ENCODE assay signal across 1 cellular context in the genomic region with DNA sequence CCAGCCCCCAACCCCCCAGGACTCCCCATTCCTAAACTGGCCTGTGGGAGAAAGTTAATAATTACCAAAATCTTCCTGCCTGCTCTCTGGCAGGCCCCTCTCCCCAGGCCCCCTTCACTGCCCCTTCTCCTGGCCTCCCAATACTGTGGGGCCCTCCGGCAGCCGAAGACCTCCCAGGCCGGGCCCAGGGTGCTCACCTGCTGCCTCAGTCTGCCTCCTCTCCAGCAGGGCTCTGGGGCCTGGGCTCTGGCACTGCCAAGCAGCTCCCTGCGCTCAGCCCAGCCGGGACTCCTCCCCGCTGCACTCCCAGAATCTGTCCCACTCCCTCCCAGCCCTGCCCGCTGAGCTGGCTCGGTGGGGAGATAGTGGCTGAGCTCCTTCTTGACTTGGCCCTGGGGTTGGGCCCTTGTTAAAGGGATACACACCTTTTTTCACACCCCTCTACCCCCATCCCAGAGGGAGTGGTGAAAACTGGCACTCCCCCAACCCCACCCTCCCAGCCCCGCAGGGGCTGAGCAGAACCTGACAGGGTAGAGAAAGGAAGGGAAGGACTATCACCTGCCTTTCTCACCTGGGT.
TF ChIP-seq lines count a peak whose summit lies in the region.

A gene with protein sequence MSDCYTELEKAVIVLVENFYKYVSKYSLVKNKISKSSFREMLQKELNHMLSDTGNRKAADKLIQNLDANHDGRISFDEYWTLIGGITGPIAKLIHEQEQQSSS (minus strand): TSS at position 383 of the 577 bp plus-strand sequence. CDS start 4,986 bp downstream, outside the sequence.

TF ChIP-seq in HepG2, 621 proteins besides CTCF, POLR2A, EP300 and RAD21 (continued from another document and continues in another):
- TF ChIP-seq, protein P1, sequence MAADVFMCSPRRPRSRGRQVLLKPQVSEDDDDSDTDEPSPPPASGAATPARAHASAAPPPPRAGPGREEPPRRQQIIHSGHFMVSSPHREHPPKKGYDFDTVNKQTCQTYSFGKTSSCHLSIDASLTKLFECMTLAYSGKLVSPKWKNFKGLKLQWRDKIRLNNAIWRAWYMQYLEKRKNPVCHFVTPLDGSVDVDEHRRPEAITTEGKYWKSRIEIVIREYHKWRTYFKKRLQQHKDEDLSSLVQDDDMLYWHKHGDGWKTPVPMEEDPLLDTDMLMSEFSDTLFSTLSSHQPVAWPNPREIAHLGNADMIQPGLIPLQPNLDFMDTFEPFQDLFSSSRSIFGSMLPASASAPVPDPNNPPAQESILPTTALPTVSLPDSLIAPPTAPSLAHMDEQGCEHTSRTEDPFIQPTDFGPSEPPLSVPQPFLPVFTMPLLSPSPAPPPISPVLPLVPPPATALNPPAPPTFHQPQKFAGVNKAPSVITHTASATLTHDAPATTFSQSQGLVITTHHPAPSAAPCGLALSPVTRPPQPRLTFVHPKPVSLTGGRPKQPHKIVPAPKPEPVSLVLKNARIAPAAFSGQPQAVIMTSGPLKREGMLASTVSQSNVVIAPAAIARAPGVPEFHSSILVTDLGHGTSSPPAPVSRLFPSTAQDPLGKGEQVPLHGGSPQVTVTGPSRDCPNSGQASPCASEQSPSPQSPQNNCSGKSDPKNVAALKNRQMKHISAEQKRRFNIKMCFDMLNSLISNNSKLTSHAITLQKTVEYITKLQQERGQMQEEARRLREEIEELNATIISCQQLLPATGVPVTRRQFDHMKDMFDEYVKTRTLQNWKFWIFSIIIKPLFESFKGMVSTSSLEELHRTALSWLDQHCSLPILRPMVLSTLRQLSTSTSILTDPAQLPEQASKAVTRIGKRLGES (CRISPR knock-in tag; IDR thresholded peaks at IDR 0.05; ENCODE audit: borderline replicate concordance) = no peak
- peak; percentile 59; the same call in 1 of the 2 replicates for TF ChIP-seq ZNF501 (CRISPR knock-in tag; IDR thresholded peaks at IDR 0.05)
- peak; percentile 51; the same call in 1 of the 2 replicates for TF ChIP-seq MTA1 (CRISPR knock-in tag; IDR thresholded peaks at IDR 0.05; ENCODE audit: borderline replicate concordance)
- TF ChIP-seq KAT7 (CRISPR knock-in tag; IDR thresholded peaks at IDR 0.05; ENCODE audit: borderline replicate concordance) = no peak
- TF ChIP-seq, protein P2, sequence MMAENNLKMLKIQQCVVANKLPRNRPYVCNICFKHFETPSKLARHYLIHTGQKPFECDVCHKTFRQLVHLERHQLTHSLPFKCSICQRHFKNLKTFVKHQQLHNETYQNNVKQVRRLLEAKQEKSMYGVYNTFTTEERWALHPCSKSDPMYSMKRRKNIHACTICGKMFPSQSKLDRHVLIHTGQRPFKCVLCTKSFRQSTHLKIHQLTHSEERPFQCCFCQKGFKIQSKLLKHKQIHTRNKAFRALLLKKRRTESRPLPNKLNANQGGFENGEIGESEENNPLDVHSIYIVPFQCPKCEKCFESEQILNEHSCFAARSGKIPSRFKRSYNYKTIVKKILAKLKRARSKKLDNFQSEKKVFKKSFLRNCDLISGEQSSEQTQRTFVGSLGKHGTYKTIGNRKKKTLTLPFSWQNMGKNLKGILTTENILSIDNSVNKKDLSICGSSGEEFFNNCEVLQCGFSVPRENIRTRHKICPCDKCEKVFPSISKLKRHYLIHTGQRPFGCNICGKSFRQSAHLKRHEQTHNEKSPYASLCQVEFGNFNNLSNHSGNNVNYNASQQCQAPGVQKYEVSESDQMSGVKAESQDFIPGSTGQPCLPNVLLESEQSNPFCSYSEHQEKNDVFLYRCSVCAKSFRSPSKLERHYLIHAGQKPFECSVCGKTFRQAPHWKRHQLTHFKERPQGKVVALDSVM (CRISPR knock-in tag; IDR thresholded peaks at IDR 0.05) = peak; percentile 65
- TF ChIP-seq, protein P3, sequence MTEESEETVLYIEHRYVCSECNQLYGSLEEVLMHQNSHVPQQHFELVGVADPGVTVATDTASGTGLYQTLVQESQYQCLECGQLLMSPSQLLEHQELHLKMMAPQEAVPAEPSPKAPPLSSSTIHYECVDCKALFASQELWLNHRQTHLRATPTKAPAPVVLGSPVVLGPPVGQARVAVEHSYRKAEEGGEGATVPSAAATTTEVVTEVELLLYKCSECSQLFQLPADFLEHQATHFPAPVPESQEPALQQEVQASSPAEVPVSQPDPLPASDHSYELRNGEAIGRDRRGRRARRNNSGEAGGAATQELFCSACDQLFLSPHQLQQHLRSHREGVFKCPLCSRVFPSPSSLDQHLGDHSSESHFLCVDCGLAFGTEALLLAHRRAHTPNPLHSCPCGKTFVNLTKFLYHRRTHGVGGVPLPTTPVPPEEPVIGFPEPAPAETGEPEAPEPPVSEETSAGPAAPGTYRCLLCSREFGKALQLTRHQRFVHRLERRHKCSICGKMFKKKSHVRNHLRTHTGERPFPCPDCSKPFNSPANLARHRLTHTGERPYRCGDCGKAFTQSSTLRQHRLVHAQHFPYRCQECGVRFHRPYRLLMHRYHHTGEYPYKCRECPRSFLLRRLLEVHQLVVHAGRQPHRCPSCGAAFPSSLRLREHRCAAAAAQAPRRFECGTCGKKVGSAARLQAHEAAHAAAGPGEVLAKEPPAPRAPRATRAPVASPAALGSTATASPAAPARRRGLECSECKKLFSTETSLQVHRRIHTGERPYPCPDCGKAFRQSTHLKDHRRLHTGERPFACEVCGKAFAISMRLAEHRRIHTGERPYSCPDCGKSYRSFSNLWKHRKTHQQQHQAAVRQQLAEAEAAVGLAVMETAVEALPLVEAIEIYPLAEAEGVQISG (CRISPR knock-in tag; IDR thresholded peaks at IDR 0.05) = peak; percentile 61
- peak; percentile 79 for TF ChIP-seq POLR2G (IDR thresholded peaks at IDR 0.05; ENCODE audit: low read depth, low read length)
- 0 out of 2 replicates have a peak, but pooled peaks have one; percentile 12 for TF ChIP-seq HNF4A (CRISPR knock-in tag; IDR thresholded peaks at IDR 0.05)
- TF ChIP-seq GATA4 (IDR thresholded peaks at IDR 0.05; ENCODE audit: borderline replicate concordance, low read depth) = peak; percentile 20; the same call in 1 of the 2 replicates
- TF ChIP-seq ZNF746 (CRISPR knock-in tag; IDR thresholded peaks at IDR 0.05) = peak; percentile 79
- no peak for TF ChIP-seq ATF1 (CRISPR knock-in tag; IDR thresholded peaks at IDR 0.05)
- TF ChIP-seq, protein P4, sequence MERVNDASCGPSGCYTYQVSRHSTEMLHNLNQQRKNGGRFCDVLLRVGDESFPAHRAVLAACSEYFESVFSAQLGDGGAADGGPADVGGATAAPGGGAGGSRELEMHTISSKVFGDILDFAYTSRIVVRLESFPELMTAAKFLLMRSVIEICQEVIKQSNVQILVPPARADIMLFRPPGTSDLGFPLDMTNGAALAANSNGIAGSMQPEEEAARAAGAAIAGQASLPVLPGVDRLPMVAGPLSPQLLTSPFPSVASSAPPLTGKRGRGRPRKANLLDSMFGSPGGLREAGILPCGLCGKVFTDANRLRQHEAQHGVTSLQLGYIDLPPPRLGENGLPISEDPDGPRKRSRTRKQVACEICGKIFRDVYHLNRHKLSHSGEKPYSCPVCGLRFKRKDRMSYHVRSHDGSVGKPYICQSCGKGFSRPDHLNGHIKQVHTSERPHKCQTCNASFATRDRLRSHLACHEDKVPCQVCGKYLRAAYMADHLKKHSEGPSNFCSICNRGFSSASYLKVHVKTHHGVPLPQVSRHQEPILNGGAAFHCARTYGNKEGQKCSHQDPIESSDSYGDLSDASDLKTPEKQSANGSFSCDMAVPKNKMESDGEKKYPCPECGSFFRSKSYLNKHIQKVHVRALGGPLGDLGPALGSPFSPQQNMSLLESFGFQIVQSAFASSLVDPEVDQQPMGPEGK (CRISPR knock-in tag; IDR thresholded peaks at IDR 0.05) = peak; percentile 73
- peak; percentile 36; the same call in 1 of the 2 replicates for TF ChIP-seq HDAC2 (CRISPR knock-in tag; IDR thresholded peaks at IDR 0.05)
- 0 out of 2 replicates have a peak, but pooled peaks have one; percentile 47 for TF ChIP-seq ZNF224 (CRISPR knock-in tag; IDR thresholded peaks at IDR 0.05)
- TF ChIP-seq, protein P5, sequence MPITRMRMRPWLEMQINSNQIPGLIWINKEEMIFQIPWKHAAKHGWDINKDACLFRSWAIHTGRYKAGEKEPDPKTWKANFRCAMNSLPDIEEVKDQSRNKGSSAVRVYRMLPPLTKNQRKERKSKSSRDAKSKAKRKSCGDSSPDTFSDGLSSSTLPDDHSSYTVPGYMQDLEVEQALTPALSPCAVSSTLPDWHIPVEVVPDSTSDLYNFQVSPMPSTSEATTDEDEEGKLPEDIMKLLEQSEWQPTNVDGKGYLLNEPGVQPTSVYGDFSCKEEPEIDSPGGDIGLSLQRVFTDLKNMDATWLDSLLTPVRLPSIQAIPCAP (CRISPR knock-in tag; IDR thresholded peaks at IDR 0.05; ENCODE audit: low read depth) = no peak
- peak; percentile 29; the same call in 1 of the 2 replicates for TF ChIP-seq GABPB1 (CRISPR knock-in tag; IDR thresholded peaks at IDR 0.05)
- peak; percentile 19; the same call in 1 of the 2 replicates for TF ChIP-seq ISL2 (CRISPR knock-in tag; IDR thresholded peaks at IDR 0.05)
- TF ChIP-seq ZNF292 (CRISPR knock-in tag; IDR thresholded peaks at IDR 0.05; ENCODE audit: borderline replicate concordance, low read depth) = peak; percentile 82
- TF ChIP-seq, protein P6, sequence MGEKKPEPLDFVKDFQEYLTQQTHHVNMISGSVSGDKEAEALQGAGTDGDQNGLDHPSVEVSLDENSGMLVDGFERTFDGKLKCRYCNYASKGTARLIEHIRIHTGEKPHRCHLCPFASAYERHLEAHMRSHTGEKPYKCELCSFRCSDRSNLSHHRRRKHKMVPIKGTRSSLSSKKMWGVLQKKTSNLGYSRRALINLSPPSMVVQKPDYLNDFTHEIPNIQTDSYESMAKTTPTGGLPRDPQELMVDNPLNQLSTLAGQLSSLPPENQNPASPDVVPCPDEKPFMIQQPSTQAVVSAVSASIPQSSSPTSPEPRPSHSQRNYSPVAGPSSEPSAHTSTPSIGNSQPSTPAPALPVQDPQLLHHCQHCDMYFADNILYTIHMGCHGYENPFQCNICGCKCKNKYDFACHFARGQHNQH (CRISPR knock-in tag; IDR thresholded peaks at IDR 0.05) = peak; percentile 71; the same call in 1 of the 2 replicates
- TF ChIP-seq MEIS1 (CRISPR knock-in tag; IDR thresholded peaks at IDR 0.05; ENCODE audit: borderline replicate concordance) = peak; percentile 86; the same call in 1 of the 2 replicates
- TF ChIP-seq, protein P7, sequence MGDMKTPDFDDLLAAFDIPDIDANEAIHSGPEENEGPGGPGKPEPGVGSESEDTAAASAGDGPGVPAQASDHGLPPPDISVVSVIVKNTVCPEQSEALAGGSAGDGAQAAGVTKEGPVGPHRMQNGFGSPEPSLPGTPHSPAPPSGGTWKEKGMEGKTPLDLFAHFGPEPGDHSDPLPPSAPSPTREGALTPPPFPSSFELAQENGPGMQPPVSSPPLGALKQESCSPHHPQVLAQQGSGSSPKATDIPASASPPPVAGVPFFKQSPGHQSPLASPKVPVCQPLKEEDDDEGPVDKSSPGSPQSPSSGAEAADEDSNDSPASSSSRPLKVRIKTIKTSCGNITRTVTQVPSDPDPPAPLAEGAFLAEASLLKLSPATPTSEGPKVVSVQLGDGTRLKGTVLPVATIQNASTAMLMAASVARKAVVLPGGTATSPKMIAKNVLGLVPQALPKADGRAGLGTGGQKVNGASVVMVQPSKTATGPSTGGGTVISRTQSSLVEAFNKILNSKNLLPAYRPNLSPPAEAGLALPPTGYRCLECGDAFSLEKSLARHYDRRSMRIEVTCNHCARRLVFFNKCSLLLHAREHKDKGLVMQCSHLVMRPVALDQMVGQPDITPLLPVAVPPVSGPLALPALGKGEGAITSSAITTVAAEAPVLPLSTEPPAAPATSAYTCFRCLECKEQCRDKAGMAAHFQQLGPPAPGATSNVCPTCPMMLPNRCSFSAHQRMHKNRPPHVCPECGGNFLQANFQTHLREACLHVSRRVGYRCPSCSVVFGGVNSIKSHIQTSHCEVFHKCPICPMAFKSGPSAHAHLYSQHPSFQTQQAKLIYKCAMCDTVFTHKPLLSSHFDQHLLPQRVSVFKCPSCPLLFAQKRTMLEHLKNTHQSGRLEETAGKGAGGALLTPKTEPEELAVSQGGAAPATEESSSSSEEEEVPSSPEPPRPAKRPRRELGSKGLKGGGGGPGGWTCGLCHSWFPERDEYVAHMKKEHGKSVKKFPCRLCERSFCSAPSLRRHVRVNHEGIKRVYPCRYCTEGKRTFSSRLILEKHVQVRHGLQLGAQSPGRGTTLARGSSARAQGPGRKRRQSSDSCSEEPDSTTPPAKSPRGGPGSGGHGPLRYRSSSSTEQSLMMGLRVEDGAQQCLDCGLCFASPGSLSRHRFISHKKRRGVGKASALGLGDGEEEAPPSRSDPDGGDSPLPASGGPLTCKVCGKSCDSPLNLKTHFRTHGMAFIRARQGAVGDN (CRISPR knock-in tag; IDR thresholded peaks at IDR 0.05) = peak; percentile 80
- 0 out of 2 replicates have a peak, but pooled peaks have one; percentile 59 for TF ChIP-seq NKX3-1 (CRISPR knock-in tag; IDR thresholded peaks at IDR 0.05)
- TF ChIP-seq CHCHD3 (CRISPR knock-in tag; IDR thresholded peaks at IDR 0.05) = no peak
- peak; percentile 65; the same call in 1 of the 2 replicates for TF ChIP-seq HOXA5 (CRISPR knock-in tag; IDR thresholded peaks at IDR 0.05)
- peak; percentile 77 for TF ChIP-seq ZNF556 (CRISPR knock-in tag; IDR thresholded peaks at IDR 0.05; ENCODE audit: borderline replicate concordance)
- peak; percentile 41; the same call in 1 of the 2 replicates for TF ChIP-seq MYC (CRISPR knock-in tag; IDR thresholded peaks at IDR 0.05; ENCODE audit: borderline replicate concordance)
- 0 out of 2 replicates have a peak, but pooled peaks have one; percentile 35 for TF ChIP-seq NRL (CRISPR knock-in tag; IDR thresholded peaks at IDR 0.05; ENCODE audit: borderline replicate concordance)
- no peak for TF ChIP-seq SETDB1 (CRISPR knock-in tag; IDR thresholded peaks at IDR 0.05; ENCODE audit: borderline replicate concordance)
- peak; percentile 80 for TF ChIP-seq SRSF1 (optimal IDR thresholded peaks at IDR 0.05; ENCODE audit: low read depth, low read length)
